ENCODE assay signal across 19 cellular contexts in genomic region chr17:5373112-5373511, GRCh38. TPM values are rescaled to one million over a fixed set of nuclear protein-coding genes. Genes with fewer than 3 reads are reported as not detected.
A peak's percentile ranks its signal among the peaks of the same experiment; 100 is the strongest.
DNase-seq lines count a peak whose midpoint lies in the region; ATAC-seq lines count a peak whose summit lies in the region.
"Had no signal": no experiment of that assay in that cellular context is flagged by ENCODE, and none has a peak within 500 bp of the region (broad histone marks: within the 10 kb centered on the region; RNA-seq: fewer than 3 reads in every experiment).

No MANE protein-coding gene starts in this region.

- H3K27me3 ChIP-seq in H7 (ENCODE audit: control insufficient read depth, insufficient read depth, low read length), result no peaks in the 10 kb centered on the region
- H3K27me3 ChIP-seq: esophagus squamous epithelium, heart left ventricle, uterus had no signal

- no peaks in the 10 kb centered on the region for H3K9me3 ChIP-seq in T-helper 17 cell (ENCODE audit: control insufficient read depth, low read length, poor library complexity, severe bottlenecking)
- H3K9me3 ChIP-seq: esophagus squamous epithelium, heart left ventricle, uterus had no signal

- ATAC-seq in activated T-cell treated with anti-CD3 and anti-CD28 coated beads, Interleukin-2, amount 50 U/mL, for 4 hours, result no peak
- ATAC-seq in GM21737 (IDR thresholded peaks at IDR 0.05; ENCODE audit: unreplicated experiment), result peak; percentile 64
- no peak for ATAC-seq in T-helper 17 cell
- peak; percentile 86 for ATAC-seq in stimulated activated memory B cell treated with anti-CD40 and anti-IgM and Interleukin-4, amounts not matched to agents 10 μg/mL and 1 μg/mL and 100 μg/mL, for 72 hours
- no peak for ATAC-seq in GM21528 (IDR thresholded peaks at IDR 0.05; ENCODE audit: low FRiP score, unreplicated experiment)
- ATAC-seq: heart left ventricle had no signal

- no peaks in the 10 kb centered on the region for H3K4me1 Mint-ChIP-seq in activated T-cell treated with anti-CD3 and anti-CD28 coated beads, Interleukin-2, amount 50 U/mL, for 24 hours (ENCODE audit: low read depth)
- H3K4me1 Mint-ChIP-seq in activated T-cell treated with anti-CD3 and anti-CD28 coated beads, Interleukin-2, amount 50 U/mL, for 4 hours (ENCODE audit: low read depth), result no peaks in the 10 kb centered on the region
- H3K4me1 Mint-ChIP-seq in T-helper 17 cell, result peaks cover 2% of the 10 kb centered on the region
- H3K4me1 Mint-ChIP-seq in stimulated activated memory B cell treated with anti-CD40 and anti-IgM and Interleukin-4, amounts not matched to agents 10 μg/mL and 1 μg/mL and 100 μg/mL, for 72 hours, result peaks cover 6% of the 10 kb centered on the region

- no peaks in the 10 kb centered on the region for H3K9me3 Mint-ChIP-seq in activated T-cell treated with anti-CD3 and anti-CD28 coated beads, Interleukin-2, amount 50 U/mL, for 24 hours
- no peaks in the 10 kb centered on the region for H3K9me3 Mint-ChIP-seq in activated T-cell treated with anti-CD3 and anti-CD28 coated beads, Interleukin-2, amount 50 U/mL, for 4 hours
- no peaks in the 10 kb centered on the region for H3K9me3 Mint-ChIP-seq in stimulated activated memory B cell treated with anti-CD40 and anti-IgM and Interleukin-4, amounts not matched to agents 10 μg/mL and 1 μg/mL and 100 μg/mL, for 72 hours
- H3K9me3 Mint-ChIP-seq: nephron had no signal

- peaks cover 90% of the 10 kb centered on the region for H3K36me3 Mint-ChIP-seq in activated T-cell treated with anti-CD3 and anti-CD28 coated beads, Interleukin-2, amount 50 U/mL, for 24 hours (ENCODE audit: low read depth)
- H3K36me3 Mint-ChIP-seq in activated T-cell treated with anti-CD3 and anti-CD28 coated beads, Interleukin-2, amount 50 U/mL, for 4 hours (ENCODE audit: insufficient read depth), result peaks cover 35% of the 10 kb centered on the region
- H3K36me3 Mint-ChIP-seq in T-helper 17 cell (ENCODE audit: low read depth), result peaks cover 3% of the 10 kb centered on the region
- peaks cover 54% of the 10 kb centered on the region for H3K36me3 Mint-ChIP-seq in stimulated activated memory B cell treated with anti-CD40 and anti-IgM and Interleukin-4, amounts not matched to agents 10 μg/mL and 1 μg/mL and 100 μg/mL, for 72 hours

- H3K27me3 Mint-ChIP-seq in activated T-cell treated with anti-CD3 and anti-CD28 coated beads, Interleukin-2, amount 50 U/mL, for 24 hours, result no peaks in the 10 kb centered on the region
- no peaks in the 10 kb centered on the region for H3K27me3 Mint-ChIP-seq in activated T-cell treated with anti-CD3 and anti-CD28 coated beads, Interleukin-2, amount 50 U/mL, for 4 hours (ENCODE audit: low read depth)
- H3K27me3 Mint-ChIP-seq in T-helper 17 cell, result no peaks in the 10 kb centered on the region
- no peaks in the 10 kb centered on the region for H3K27me3 Mint-ChIP-seq in stimulated activated memory B cell treated with anti-CD40 and anti-IgM and Interleukin-4, amounts not matched to agents 10 μg/mL and 1 μg/mL and 100 μg/mL, for 72 hours

- H3K4me3 Mint-ChIP-seq in activated T-cell treated with anti-CD3 and anti-CD28 coated beads, Interleukin-2, amount 50 U/mL, for 24 hours, result no peak overlapping the region
- no peak overlapping the region for H3K4me3 Mint-ChIP-seq in activated T-cell treated with anti-CD3 and anti-CD28 coated beads, Interleukin-2, amount 50 U/mL, for 4 hours
- no peak overlapping the region for H3K4me3 Mint-ChIP-seq in T-helper 17 cell
- no peak overlapping the region for H3K4me3 Mint-ChIP-seq in stimulated activated memory B cell treated with anti-CD40 and anti-IgM and Interleukin-4, amounts not matched to agents 10 μg/mL and 1 μg/mL and 100 μg/mL, for 72 hours
- H3K4me3 Mint-ChIP-seq: nephron had no signal

- no peak overlapping the region for H3K4me3 ChIP-seq in H7 (ENCODE audit: insufficient read depth, low read depth, low read length)
- H3K4me3 ChIP-seq: esophagus squamous epithelium, heart left ventricle, uterus had no signal

- DNase-seq in activated T-cell treated with anti-CD3 and anti-CD28 coated beads, Interleukin-2, amount 50 U/mL, for 24 hours, result no peak
- no peak for DNase-seq in activated T-cell treated with anti-CD3 and anti-CD28 coated beads, Interleukin-2, amount 50 U/mL, for 4 hours
- DNase-seq in T-helper 17 cell (no peak), H7 (no peak), SHP77 (lab: John Stamatoyannopoulos, UW) (no peak)
- DNase-seq: activated CD4-positive, alpha-beta T cell treated with anti-CD3 and anti-CD28 coated beads for 1 hour; EL; esophagus squamous epithelium; heart left ventricle; islet precursor cell; mesenchymal stem cell; retina; Right ventricle myocardium superior; stimulated activated CD4-positive, alpha-beta T cell treated with anti-CD3 and anti-CD28 coated beads, Interleukin-15, amount 100 ng/mL, for 24 hours; uterus had no signal

- H3K27ac Mint-ChIP-seq in activated T-cell treated with anti-CD3 and anti-CD28 coated beads, Interleukin-2, amount 50 U/mL, for 24 hours, result peak overlapping the region; percentile 31
- peak overlapping the region; percentile 39 for H3K27ac Mint-ChIP-seq in T-helper 17 cell
- H3K27ac Mint-ChIP-seq in stimulated activated memory B cell treated with anti-CD40 and anti-IgM and Interleukin-4, amounts not matched to agents 10 μg/mL and 1 μg/mL and 100 μg/mL, for 72 hours, result peak overlapping the region; percentile 25
- H3K27ac Mint-ChIP-seq: nephron had no signal

- peaks cover 7% of the 10 kb centered on the region for H3K36me3 ChIP-seq in H7 (replicated peaks; ENCODE audit: control insufficient read depth, insufficient read depth, low read length)
- H3K36me3 ChIP-seq: uterus had no signal

RNA-seq across cellular contexts. Expression of gene NUP88, which starts 46.4 kb away (rescaled TPM):
- total RNA-seq in activated T-cell treated with anti-CD3 and anti-CD28 coated beads, Interleukin-2, amount 50 U/mL, for 4 hours, result 100 to 1,000 TPM; 171 to 184 (median 180) TPM
- 100 to 1,000 TPM; 118 to 130 TPM for total RNA-seq in T-helper 17 cell
- 110 and 139 TPM in 2 replicates for total RNA-seq in H7 (2014; rRNA removed; shearing (Covaris generic))

RNA-seq across cellular contexts. Expression of gene RPAIN, which starts 46.9 kb away (rescaled TPM):
- total RNA-seq in activated T-cell treated with anti-CD3 and anti-CD28 coated beads, Interleukin-2, amount 50 U/mL, for 4 hours, result 10 to 100 TPM; 68.5 to 81.5 (median 76.2) TPM
- 10 to 100 TPM; 57.7 to 72.7 TPM for total RNA-seq in T-helper 17 cell
- total RNA-seq in H7 (2014; rRNA removed; shearing (Covaris generic)), result 52.1 and 61.2 TPM in 2 replicates

Comparison
In these comparisons a context has a peak if more than half of its experiments do, and no peak if none do; other contexts are left out.
1. ATAC-seq: peak in GM21737 (single experiment) and stimulated activated memory B cell treated with anti-CD40 and anti-IgM and Interleukin-4, amounts not matched to agents 10 μg/mL and 1 μg/mL and 100 μg/mL, for 72 hours (single experiment); none in activated T-cell treated with anti-CD3 and anti-CD28 coated beads, Interleukin-2, amount 50 U/mL, for 4 hours (0 of 2), T-helper 17 cell (single experiment) and GM21528 (single experiment).
2. Peak in every context shown above with its lines, with median percentiles within 50 percentile points of each other: H3K27ac Mint-ChIP-seq.